Comparison of ENCODE assay signal across 18 cellular contexts in genomic region chr17:6297960-6298359, GRCh38.
A peak's percentile ranks its signal among the peaks of the same experiment; 100 is the strongest.
DNase-seq lines count a peak whose midpoint lies in the region; ATAC-seq lines count a peak whose summit lies in the region.
"Had no signal": no experiment of that assay in that cellular context is flagged by ENCODE, and none has a peak within 500 bp of the region (broad histone marks: within the 10 kb centered on the region; RNA-seq: fewer than 3 reads in every experiment).

No MANE protein-coding gene starts in this region.

- intact Hi-C loops in posterior cingulate gyrus (cut with DNase I), result no loop called here

- no peak for ATAC-seq in HG02852 (IDR thresholded peaks at IDR 0.05; ENCODE audit: unreplicated experiment)
- ATAC-seq in HG03442 (IDR thresholded peaks at IDR 0.05; ENCODE audit: unreplicated experiment), result no peak
- ATAC-seq: CD8-positive, alpha-beta T cell had no signal

- DNase-seq in Ammon's horn (ENCODE audit: low spot score) (peak; percentile 56), NCI-H2171 (lab: John Stamatoyannopoulos, UW) (peak; percentile 9), islet precursor cell (peak; percentile 51), posterior cingulate gyrus (peak in 8 of 10 donors; percentile 25 to 89 (median 36))
- DNase-seq in stimulated activated CD4-positive, alpha-beta T cell treated with anti-CD3 and anti-CD28 coated beads, Interleukin-4, amount 100 ng/mL, for 1 hour, result no peak
- DNase-seq: 8988T; ACHN; AML-193; Caco-2; CD4-positive, CD25-positive, alpha-beta regulatory T cell; CD8-positive, alpha-beta T cell; DMS153; DND-41; GM23248; H7; HCEC 1CT had no signal
